Comparison of ENCODE assay signal across 8 cellular contexts in genomic region chr12:8026282-8026637, GRCh38. TPM values are rescaled to one million over a fixed set of nuclear protein-coding genes. Genes with fewer than 3 reads are reported as not detected.
DNase-seq lines count a peak whose midpoint lies in the region; ATAC-seq and TF ChIP-seq lines count a peak whose summit lies in the region.

No MANE protein-coding gene starts in this region.

- H3K4me3 ChIP-seq in Peyer's patch (peak overlapping the region; percentile 70 to 86 (median 80)), neutrophil (ENCODE audit: low read depth in 1 of 2, low read length in 1 of 2) (peak overlapping the region; percentile 70 to 98)

- H3K9me3 ChIP-seq in Peyer's patch (no peaks in the 10 kb centered on the region), neutrophil (no peaks in the 10 kb centered on the region)

- H3K27ac ChIP-seq in Peyer's patch (peak overlapping the region; percentile 98 to 100 (median 98)), neutrophil (peak overlapping the region; percentile 97)

- peak; percentile 63 for DNase-seq in NCI-H526 treated with DMSO at 0.1 percent for 48 hours (lab: John Stamatoyannopoulos, UW)
- no peak for DNase-seq in NCI-H526 (lab: John Stamatoyannopoulos, UW)
- peak in 1 of 3 donors; percentile 54 for DNase-seq in Peyer's patch
- no peak for DNase-seq in stimulated activated CD4-positive, alpha-beta T cell treated with anti-CD3 and anti-CD28 coated beads, Interleukin-15, amount 100 ng/mL, for 24 hours
- no peak for DNase-seq in posterior vena cava (ENCODE audit: low spot score)

- H3K27me3 ChIP-seq in Peyer's patch (no peaks in the 10 kb centered on the region), neutrophil (peaks cover 2% of the 10 kb centered on the region)

- peak; percentile 16 for ATAC-seq in HG02588 (IDR thresholded peaks at IDR 0.05; ENCODE audit: unreplicated experiment)
- ATAC-seq in esophagus mucosa, result peak; percentile 6

- H3K4me1 ChIP-seq in Peyer's patch (no peaks in the 10 kb centered on the region), neutrophil (ENCODE audit: control insufficient read depth in 1 of 2, insufficient read depth in 1 of 2, low read depth in 1 of 2, low read length in 1 of 2) (peaks cover 4 to 9% of the 10 kb centered on the region in 2 experiments)

- intact Hi-C loops in posterior vena cava (cut with DNase I), result no loop called here

- TF ChIP-seq CTCF in Peyer's patch (IDR thresholded peaks at IDR 0.05) (peak in 2 of 6 experiments; percentile 10 to 11), neutrophil (IDR thresholded peaks at IDR 0.05) (no peak)

- peak in 1 of 2 donors; percentile 38 for TF ChIP-seq POLR2A in Peyer's patch (IDR thresholded peaks at IDR 0.05)

- no peaks in the 10 kb centered on the region for H3K36me3 ChIP-seq in Peyer's patch
- H3K36me3 ChIP-seq in neutrophil, result no peaks in the 10 kb centered on the region

RNA-seq across cellular contexts. Expression of gene FOXJ2, which starts 6.3 kb away (rescaled TPM):
- 10 to 100 TPM in 3 of 4 donors, 1 to 10 TPM in 1; 9.6 to 16.5 (median 13.9) TPM for total RNA-seq in Peyer's patch
- total RNA-seq in esophagus mucosa, result 7.6 TPM
- total RNA-seq in posterior vena cava, result 10 to 100 TPM; 20.4 to 23.8 TPM

RNA-seq across cellular contexts. Expression of gene C3AR1, which starts 39.9 kb away (rescaled TPM):
- total RNA-seq in Peyer's patch (1 to 10 TPM in 3 of 4 donors, under 1 TPM in 1; 0.70 to 2.9 (median 1.5) TPM), esophagus mucosa (0.76 TPM), posterior vena cava (10 to 100 TPM; 17.1 to 26.6 TPM)

RNA-seq across cellular contexts. Expression of gene NECAP1, which starts 55.8 kb away (rescaled TPM):
- total RNA-seq in Peyer's patch, result 10 to 100 TPM; 17.3 to 50.4 (median 35.9) TPM
- 19.3 TPM for total RNA-seq in esophagus mucosa
- total RNA-seq in posterior vena cava, result 10 to 100 TPM; 20.6 to 21.0 TPM

Comparison
In these comparisons a context has a peak if more than half of its experiments do, and no peak if none do; other contexts are left out.
1. RNA of gene C3AR1, which starts 39.9 kb away (total RNA-seq): 17.1 to 26.6 TPM in posterior vena cava; 0.70 to 2.9 TPM in Peyer's patch and 0.76 TPM in esophagus mucosa (single experiment); every median in the first group is over 4 times any median in the second.